Comparison of ENCODE assay signal across 1 cellular context in the genomic region with DNA sequence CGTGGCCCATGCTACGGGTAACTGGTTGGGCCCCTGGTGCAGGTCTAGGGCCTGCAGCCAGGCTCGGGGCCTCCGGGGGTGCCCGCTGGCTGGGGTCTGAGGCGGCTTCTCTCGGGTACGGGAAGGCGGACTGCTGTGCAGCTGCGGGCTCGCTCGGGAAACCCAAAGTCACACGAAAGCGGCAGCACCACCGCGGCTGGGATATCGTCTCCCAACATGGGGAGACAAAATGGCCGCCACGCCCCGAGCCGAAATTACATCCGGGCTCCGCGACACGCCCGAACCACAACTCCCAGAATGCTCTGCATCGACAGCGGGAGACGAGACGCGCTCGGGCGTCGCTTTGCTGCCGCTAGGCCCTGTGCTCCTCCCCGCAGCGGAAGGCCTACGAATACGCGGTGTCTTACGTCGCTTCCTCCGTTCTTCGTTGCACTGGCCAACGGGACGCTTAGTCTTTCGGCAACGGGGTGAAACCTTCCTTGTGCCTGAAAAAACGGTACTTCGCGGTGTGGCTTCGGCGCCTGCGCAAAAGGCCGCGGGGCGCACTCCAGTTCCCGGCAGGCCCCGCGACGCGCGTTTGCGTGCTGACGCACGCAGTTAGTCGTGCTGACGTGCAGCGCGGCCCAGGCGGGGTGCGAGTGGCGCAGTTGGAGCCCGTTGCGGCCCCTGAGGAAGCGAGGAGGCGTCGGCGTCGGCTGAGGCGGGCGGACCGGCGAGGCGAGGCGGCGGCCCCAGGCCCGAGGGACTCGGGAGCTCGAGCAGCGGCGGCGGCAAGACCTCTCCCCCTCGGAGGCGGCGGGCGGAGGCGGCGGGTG.
TF ChIP-seq lines count a peak whose summit lies in the region.

A gene (plus strand): TSS at position 604 of the 815 bp plus-strand sequence. CDS start 3,727 bp downstream, outside the sequence.

TF ChIP-seq in HCT116, 20 proteins besides CTCF, POLR2A, EP300 and RAD21 (continued from another document):
- TF ChIP-seq, protein P1, sequence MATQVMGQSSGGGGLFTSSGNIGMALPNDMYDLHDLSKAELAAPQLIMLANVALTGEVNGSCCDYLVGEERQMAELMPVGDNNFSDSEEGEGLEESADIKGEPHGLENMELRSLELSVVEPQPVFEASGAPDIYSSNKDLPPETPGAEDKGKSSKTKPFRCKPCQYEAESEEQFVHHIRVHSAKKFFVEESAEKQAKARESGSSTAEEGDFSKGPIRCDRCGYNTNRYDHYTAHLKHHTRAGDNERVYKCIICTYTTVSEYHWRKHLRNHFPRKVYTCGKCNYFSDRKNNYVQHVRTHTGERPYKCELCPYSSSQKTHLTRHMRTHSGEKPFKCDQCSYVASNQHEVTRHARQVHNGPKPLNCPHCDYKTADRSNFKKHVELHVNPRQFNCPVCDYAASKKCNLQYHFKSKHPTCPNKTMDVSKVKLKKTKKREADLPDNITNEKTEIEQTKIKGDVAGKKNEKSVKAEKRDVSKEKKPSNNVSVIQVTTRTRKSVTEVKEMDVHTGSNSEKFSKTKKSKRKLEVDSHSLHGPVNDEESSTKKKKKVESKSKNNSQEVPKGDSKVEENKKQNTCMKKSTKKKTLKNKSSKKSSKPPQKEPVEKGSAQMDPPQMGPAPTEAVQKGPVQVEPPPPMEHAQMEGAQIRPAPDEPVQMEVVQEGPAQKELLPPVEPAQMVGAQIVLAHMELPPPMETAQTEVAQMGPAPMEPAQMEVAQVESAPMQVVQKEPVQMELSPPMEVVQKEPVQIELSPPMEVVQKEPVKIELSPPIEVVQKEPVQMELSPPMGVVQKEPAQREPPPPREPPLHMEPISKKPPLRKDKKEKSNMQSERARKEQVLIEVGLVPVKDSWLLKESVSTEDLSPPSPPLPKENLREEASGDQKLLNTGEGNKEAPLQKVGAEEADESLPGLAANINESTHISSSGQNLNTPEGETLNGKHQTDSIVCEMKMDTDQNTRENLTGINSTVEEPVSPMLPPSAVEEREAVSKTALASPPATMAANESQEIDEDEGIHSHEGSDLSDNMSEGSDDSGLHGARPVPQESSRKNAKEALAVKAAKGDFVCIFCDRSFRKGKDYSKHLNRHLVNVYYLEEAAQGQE (IDR thresholded peaks at IDR 0.05; ENCODE audit: low read depth) = no peak
- TF ChIP-seq SRF (IDR thresholded peaks at IDR 0.05; ENCODE audit: low read depth) = no peak
- TF ChIP-seq EZH2 (IDR thresholded peaks at IDR 0.05) = no peak
- TF ChIP-seq EGR1 (IDR thresholded peaks at IDR 0.05; ENCODE audit: low read depth) = no peak
- no peak; the same call in 1 of the 2 replicates for TF ChIP-seq SP1 (IDR thresholded peaks at IDR 0.05; ENCODE audit: low read depth)
- TF ChIP-seq ZFX (IDR thresholded peaks at IDR 0.05) = peak; percentile 98
- TF ChIP-seq CBX3 (IDR thresholded peaks at IDR 0.05; ENCODE audit: low read depth) = no peak; the same call in 1 of the 2 replicates
- TF ChIP-seq JUND (IDR thresholded peaks at IDR 0.05) = no peak
- TF ChIP-seq TCF7L2 (IDR thresholded peaks at IDR 0.05; ENCODE audit: borderline replicate concordance, extremely low read depth, insufficient read depth, insufficient read length) = peak; percentile 45
- TF ChIP-seq EZH2phosphoT487 (IDR thresholded peaks at IDR 0.05; ENCODE audit: borderline replicate concordance) = no peak
- TF ChIP-seq, protein P2, sequence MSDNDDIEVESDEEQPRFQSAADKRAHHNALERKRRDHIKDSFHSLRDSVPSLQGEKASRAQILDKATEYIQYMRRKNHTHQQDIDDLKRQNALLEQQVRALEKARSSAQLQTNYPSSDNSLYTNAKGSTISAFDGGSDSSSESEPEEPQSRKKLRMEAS (IDR thresholded peaks at IDR 0.05) = peak; percentile 95
TF ChIP-seq in HCT116: peak in this region for 5.
